Comparison of ENCODE assay signal across 8 cellular contexts in genomic region chr12:53623526-53623925, GRCh38. TPM values are rescaled to one million over a fixed set of nuclear protein-coding genes. Genes with fewer than 3 reads are reported as not detected.
A peak's percentile ranks its signal among the peaks of the same experiment; 100 is the strongest.
DNase-seq lines count a peak whose midpoint lies in the region; ATAC-seq and TF ChIP-seq lines count a peak whose summit lies in the region.
"Had no signal": no experiment of that assay in that cellular context is flagged by ENCODE, and none has a peak within 500 bp of the region (broad histone marks: within the 10 kb centered on the region; RNA-seq: fewer than 3 reads in every experiment).

No MANE protein-coding gene starts in this region.

- no peak for ATAC-seq in stimulated activated naive B cell treated with anti-CD40 and anti-IgM and Interleukin-4, amounts not matched to agents 10 μg/mL and 1 μg/mL and 100 μg/mL, for 72 hours (replicated peaks)
- no peak for ATAC-seq in GM19467 (IDR thresholded peaks at IDR 0.05; ENCODE audit: unreplicated experiment)

- H3K27ac Mint-ChIP-seq in activated CD4-positive, alpha-beta memory T cell treated with anti-CD3 and anti-CD28 coated beads for 36 hours: peak overlapping the region; percentile 73
- no peak overlapping the region for H3K27ac Mint-ChIP-seq in glutamatergic neuron (ENCODE audit: unreplicated experiment)
- H3K27ac Mint-ChIP-seq in stimulated activated naive B cell treated with anti-CD40 and anti-IgM and Interleukin-4, amounts not matched to agents 10 μg/mL and 1 μg/mL and 100 μg/mL, for 72 hours: peak overlapping the region; percentile 80

- peak overlapping the region; percentile 23 for H3K4me3 Mint-ChIP-seq in activated CD4-positive, alpha-beta memory T cell treated with anti-CD3 and anti-CD28 coated beads for 36 hours
- peak overlapping the region; percentile 100 for H3K4me3 Mint-ChIP-seq in glutamatergic neuron (ENCODE audit: unreplicated experiment)
- H3K4me3 Mint-ChIP-seq in stimulated activated naive B cell treated with anti-CD40 and anti-IgM and Interleukin-4, amounts not matched to agents 10 μg/mL and 1 μg/mL and 100 μg/mL, for 72 hours: peak overlapping the region; percentile 33 to 47

- POLR2A ChIA-PET in activated CD4-positive, alpha-beta memory T cell treated with anti-CD3 and anti-CD28 coated beads for 36 hours (lab: Charles Lee): no interaction called here

- TF ChIP-seq CTCF in glutamatergic neuron (IDR thresholded peaks at IDR 0.05; ENCODE audit: partially characterized antibody, unreplicated experiment): no peak

- DNase-seq in HCEC 1CT (peak; percentile 18), glutamatergic neuron (no peak), SIG-M5 (lab: John Stamatoyannopoulos, UW) (no peak), A172 (ENCODE audit: low spot score) (no peak)
- DNase-seq in activated CD4-positive, alpha-beta memory T cell treated with anti-CD3 and anti-CD28 coated beads for 36 hours: no peak
- no peak for DNase-seq in stimulated activated naive B cell treated with anti-CD40 and anti-IgM and Interleukin-4, amounts not matched to agents 10 μg/mL and 1 μg/mL and 100 μg/mL, for 72 hours
- DNase-seq: NCI-H524 treated with DMSO at 0.1 percent for 48 hours had no signal

- CTCF ChIA-PET in activated CD4-positive, alpha-beta memory T cell treated with anti-CD3 and anti-CD28 coated beads for 36 hours (lab: Charles Lee): interaction anchor here (1.0 to 3.9 kb wide), 7 partner anchors 10 to 123 kb away, joined by 3 to 17 read pairs (median 4); partner anchors contain the start of gene ATP5MC2

- H3K27me3 Mint-ChIP-seq in activated CD4-positive, alpha-beta memory T cell treated with anti-CD3 and anti-CD28 coated beads for 36 hours: no peaks in the 10 kb centered on the region
- peaks cover 9% of the 10 kb centered on the region for H3K27me3 Mint-ChIP-seq in glutamatergic neuron (ENCODE audit: unreplicated experiment)
- no peaks in the 10 kb centered on the region for H3K27me3 Mint-ChIP-seq in stimulated activated naive B cell treated with anti-CD40 and anti-IgM and Interleukin-4, amounts not matched to agents 10 μg/mL and 1 μg/mL and 100 μg/mL, for 72 hours

- intact Hi-C loops in activated CD4-positive, alpha-beta memory T cell treated with anti-CD3 and anti-CD28 coated beads for 36 hours (cut with micrococcal nuclease): no loop called here

- H3K9me3 Mint-ChIP-seq in activated CD4-positive, alpha-beta memory T cell treated with anti-CD3 and anti-CD28 coated beads for 36 hours: no peaks in the 10 kb centered on the region
- H3K9me3 Mint-ChIP-seq in glutamatergic neuron (ENCODE audit: unreplicated experiment): peaks cover 6% of the 10 kb centered on the region
- H3K9me3 Mint-ChIP-seq in stimulated activated naive B cell treated with anti-CD40 and anti-IgM and Interleukin-4, amounts not matched to agents 10 μg/mL and 1 μg/mL and 100 μg/mL, for 72 hours: no peaks in the 10 kb centered on the region

- peaks cover 2% of the 10 kb centered on the region for H3K36me3 Mint-ChIP-seq in activated CD4-positive, alpha-beta memory T cell treated with anti-CD3 and anti-CD28 coated beads for 36 hours
- no peaks in the 10 kb centered on the region for H3K36me3 Mint-ChIP-seq in glutamatergic neuron (ENCODE audit: unreplicated experiment)
- H3K36me3 Mint-ChIP-seq in stimulated activated naive B cell treated with anti-CD40 and anti-IgM and Interleukin-4, amounts not matched to agents 10 μg/mL and 1 μg/mL and 100 μg/mL, for 72 hours: peaks cover 7 to 8% of the 10 kb centered on the region in 2 donors

- H3K4me1 Mint-ChIP-seq in activated CD4-positive, alpha-beta memory T cell treated with anti-CD3 and anti-CD28 coated beads for 36 hours (ENCODE audit: low read depth): peaks cover 47% of the 10 kb centered on the region
- peaks cover 20% of the 10 kb centered on the region for H3K4me1 Mint-ChIP-seq in glutamatergic neuron (ENCODE audit: low read depth, unreplicated experiment)
- peaks cover 25 to 47% of the 10 kb centered on the region in 2 donors for H3K4me1 Mint-ChIP-seq in stimulated activated naive B cell treated with anti-CD40 and anti-IgM and Interleukin-4, amounts not matched to agents 10 μg/mL and 1 μg/mL and 100 μg/mL, for 72 hours

RNA-seq across cellular contexts. Expression of gene ATF7, which starts 2.7 kb away (rescaled TPM):
- total RNA-seq in activated CD4-positive, alpha-beta memory T cell treated with anti-CD3 and anti-CD28 coated beads for 36 hours: 10 to 100 TPM; 19.3 to 20.7 TPM
- 36.0 TPM for total RNA-seq in glutamatergic neuron (ENCODE audit: unreplicated experiment)
- total RNA-seq in A172 (2014; rRNA removed; shearing (Covaris generic)): 3.9 and 9.2 TPM in 2 replicates

RNA-seq across cellular contexts. Expression of gene ATP5MC2, which starts 52.4 kb away (rescaled TPM):
- 100 to 1,000 TPM; 378 TPM for total RNA-seq in activated CD4-positive, alpha-beta memory T cell treated with anti-CD3 and anti-CD28 coated beads for 36 hours
- total RNA-seq in glutamatergic neuron (ENCODE audit: unreplicated experiment): 283 TPM
- 393 and 458 TPM in 2 replicates for total RNA-seq in A172 (2014; rRNA removed; shearing (Covaris generic))

Comparison
In these comparisons a context has a peak if more than half of its experiments do, and no peak if none do; other contexts are left out.
1. H3K4me3 Mint-ChIP-seq: peak in every context shown above with its lines; median percentile 100 in glutamatergic neuron; 40 in stimulated activated naive B cell treated with anti-CD40 and anti-IgM and Interleukin-4, amounts not matched to agents 10 μg/mL and 1 μg/mL and 100 μg/mL, for 72 hours; 23 in activated CD4-positive, alpha-beta memory T cell treated with anti-CD3 and anti-CD28 coated beads for 36 hours.